10 cellular contexts compared by ENCODE assay signal in the genomic region with DNA sequence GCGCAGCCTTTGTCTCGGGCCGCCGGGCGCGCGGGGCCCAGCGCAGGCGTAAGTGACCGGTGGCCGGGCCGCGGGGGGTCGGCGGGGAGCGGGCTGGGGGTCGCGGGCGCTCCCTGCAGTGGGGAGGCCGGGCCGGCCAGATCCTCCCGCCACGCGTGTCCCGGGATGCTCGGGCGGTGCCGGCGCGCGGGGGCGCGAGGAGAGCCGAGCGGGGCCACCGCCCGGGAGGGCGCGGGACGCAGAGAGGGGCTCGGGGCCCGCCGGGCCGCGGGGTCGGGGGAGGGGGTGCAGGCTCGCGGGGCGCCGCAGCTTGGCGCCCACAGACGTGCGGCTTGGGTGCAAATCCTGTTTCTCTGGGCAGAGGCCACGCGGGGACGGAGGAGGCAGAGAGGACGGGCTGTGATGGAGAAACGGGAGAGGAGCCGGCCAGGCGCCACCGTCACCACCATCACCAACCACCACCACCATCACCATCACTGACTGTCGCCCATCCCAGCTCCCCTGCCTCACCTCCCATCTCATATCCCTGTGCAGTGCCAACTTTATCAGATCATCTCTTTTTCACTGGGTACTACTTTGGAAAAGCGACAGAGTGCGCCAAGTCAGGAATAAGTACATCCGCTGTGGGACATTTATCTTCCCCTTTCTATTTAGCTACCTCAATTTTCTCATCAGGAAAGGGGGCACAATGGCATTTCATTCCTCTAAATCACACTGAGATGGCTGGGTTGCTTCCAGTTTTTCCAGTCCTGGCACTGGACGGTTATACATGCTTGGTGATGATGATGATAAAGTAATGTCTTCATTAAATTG.
DNase-seq lines count a peak whose midpoint lies in the region; ATAC-seq and TF ChIP-seq lines count a peak whose summit lies in the region.
"Had no signal": no experiment of that assay in that cellular context is flagged by ENCODE, and none has a peak within 500 bp of the region (broad histone marks: within the 10 kb centered on the region; RNA-seq: fewer than 3 reads in every experiment).

No MANE protein-coding gene starts in this region.

- in situ Hi-C loops in astrocyte of the cerebellum (cut with HindIII; ENCODE audit: low sequenced_read_pairs) = no loop called here

- H4K20me1 ChIP-seq in BLaER1 (no peaks in the 10 kb centered on the region), neural cell (ENCODE audit: insufficient read depth) (no peaks in the 10 kb centered on the region)

- H3K4me3 ChIP-seq in BLaER1 (peak overlapping the region; percentile 69), astrocyte of the cerebellum (ENCODE audit: low read depth, low read length) (peak overlapping the region; percentile 49), neural cell (ENCODE audit: low read length) (peak overlapping the region; percentile 82)
- H3K4me3 ChIP-seq: SJSA1 had no signal

- DNase-seq in astrocyte of the cerebellum (ENCODE audit: low read depth) = no peak
- DNase-seq in NAMALWA (ENCODE audit: low spot score) = no peak
- no peak for DNase-seq in omental fat pad (ENCODE audit: low spot score)

- peaks cover 4% of the 10 kb centered on the region for H3F3A ChIP-seq in neural cell (ENCODE audit: insufficient read depth, low read length, poor library complexity, severe bottlenecking)

- H3K27me3 ChIP-seq in BLaER1 (no peaks in the 10 kb centered on the region), neural cell (ENCODE audit: insufficient read depth, low read depth, low read length) (no peaks in the 10 kb centered on the region)

- ATAC-seq in GM21515 (IDR thresholded peaks at IDR 0.05; ENCODE audit: unreplicated experiment) = peak; percentile 9
- ATAC-seq in GM18873 (IDR thresholded peaks at IDR 0.05; ENCODE audit: low FRiP score, unreplicated experiment) = no peak
- no peak for ATAC-seq in omental fat pad (ENCODE audit: low FRiP score)
- ATAC-seq in HG02970 (IDR thresholded peaks at IDR 0.05; ENCODE audit: low FRiP score, unreplicated experiment) = no peak

- H3K36me3 ChIP-seq in BLaER1 (no peaks in the 10 kb centered on the region), neural cell (ENCODE audit: insufficient read depth, low read length) (peaks cover 9% of the 10 kb centered on the region)
- H3K36me3 ChIP-seq: SJSA1 had no signal

- TF ChIP-seq RAD21 in neural cell (conservative IDR thresholded peaks at IDR 0.05) = no peak

- TF ChIP-seq CTCF in astrocyte of the cerebellum (IDR thresholded peaks at IDR 0.05; ENCODE audit: low read depth, low read length, missing control alignments) (no peak), neural cell (IDR thresholded peaks at IDR 0.05; ENCODE audit: poor library complexity, severe bottlenecking) (no peak), omental fat pad (IDR thresholded peaks at IDR 0.05) (no peak)

- H3K4me2 ChIP-seq in BLaER1 (peak overlapping the region; percentile 65), neural cell (ENCODE audit: low read length) (peak overlapping the region; percentile 90)

- peaks cover 16% of the 10 kb centered on the region for H3K79me2 ChIP-seq in neural cell (replicated peaks; ENCODE audit: insufficient read depth, low read length)

- peaks cover 8% of the 10 kb centered on the region for H3K4me1 ChIP-seq in BLaER1
- H3K4me1 ChIP-seq: SJSA1 had no signal

- TF ChIP-seq EP300 in neural cell (conservative IDR thresholded peaks at IDR 0.05; ENCODE audit: poor library complexity, severe bottlenecking) = no peak

- H3K27ac ChIP-seq in BLaER1 (no peak overlapping the region), neural cell (ENCODE audit: low read length) (no peak overlapping the region)
- H3K27ac ChIP-seq: HL-60, SJSA1 had no signal

- peak overlapping the region; percentile 69 for H2AFZ ChIP-seq in neural cell (ENCODE audit: low read depth, low read length)

- H3K9ac ChIP-seq in BLaER1 (peak overlapping the region; percentile 41; the same call in 1 of the 2 replicates), neural cell (ENCODE audit: low read length) (peak overlapping the region; percentile 77)

- H3K9me3 ChIP-seq in BLaER1 = no peaks in the 10 kb centered on the region
- no peaks in the 10 kb centered on the region for H3K9me3 ChIP-seq in neural cell (ENCODE audit: low read length)
- H3K9me3 ChIP-seq: SJSA1 had no signal

- no peaks in the 10 kb centered on the region for H3K9me2 ChIP-seq in neural cell (ENCODE audit: insufficient read depth, low read length)

TF ChIP-seq in neural cell, 6 proteins besides CTCF, POLR2A, EP300 and RAD21:
- TF ChIP-seq SMC3 (conservative IDR thresholded peaks at IDR 0.05; ENCODE audit: poor library complexity) (no peak), REST (IDR thresholded peaks at IDR 0.05; ENCODE audit: borderline replicate concordance) (no peak), POLR2AphosphoS5 (IDR thresholded peaks at IDR 0.05) (no peak), EZH2 (IDR thresholded peaks at IDR 0.05; ENCODE audit: borderline replicate concordance, insufficient read depth, low read length, poor library complexity, severe bottlenecking) (no peak), MXI1 (conservative IDR thresholded peaks at IDR 0.05; ENCODE audit: poor library complexity, severe bottlenecking) (no peak), TAF1 (IDR thresholded peaks at IDR 0.05; ENCODE audit: low read depth) (no peak)
